In genomic region chr12:544941-545635, GRCh38 we compare ENCODE assay signal across 23 cellular contexts.
"Had no signal": no experiment of that assay in that cellular context is flagged by ENCODE, and none has a peak within 500 bp of the region (broad histone marks: within the 10 kb centered on the region; RNA-seq: fewer than 3 reads in every experiment).

No MANE protein-coding gene starts in this region.

- H3K4me3 Mint-ChIP-seq: activated naive CD8-positive, alpha-beta T cell; endodermal cell; natural killer cell; stimulated activated naive B cell treated with anti-CD40 and anti-IgM and Interleukin-4, amounts not matched to agents 10 μg/mL and 1 μg/mL and 100 μg/mL, for 72 hours; WTC11 had no signal

- H3K4me3 ChIP-seq: adrenal gland, breast epithelium, colonic mucosa, heart left ventricle, right lobe of liver, skin epidermis, transverse colon, uterus had no signal

- H3K27ac Mint-ChIP-seq: endodermal cell; natural killer cell; stimulated activated naive B cell treated with anti-CD40 and anti-IgM and Interleukin-4, amounts not matched to agents 10 μg/mL and 1 μg/mL and 100 μg/mL, for 72 hours; WTC11 had no signal

- H3K9ac ChIP-seq: parathyroid adenoma had no signal

- H3K9me3 ChIP-seq: adrenal gland, breast epithelium, colonic mucosa, heart left ventricle, right lobe of liver, transverse colon, uterus had no signal

- ATAC-seq: heart left ventricle; left ventricle myocardium superior; natural killer cell; right lobe of liver; stimulated activated naive B cell treated with anti-CD40 and anti-IgM and Interleukin-4, amounts not matched to agents 10 μg/mL and 1 μg/mL and 100 μg/mL, for 72 hours; WTC11 had no signal

- DNase-seq: activated gamma-delta T cell treated with Interleukin-2 at 50 U/mL for 16 hours; activated T-cell treated with anti-CD3 and anti-CD28 coated beads, Interleukin-2, amount 50 U/mL, for 1 hour; adrenal gland; colonic mucosa; endodermal cell; left ventricle myocardium superior; mammary epithelial cell; midbrain; natural killer cell; right lobe of liver; stimulated activated CD4-positive, alpha-beta T cell treated with anti-CD3 and anti-CD28 coated beads, Interleukin-2, amount 100 ng/mL, for 48 hours; stimulated activated CD8-positive, alpha-beta memory T cell treated with anti-CD3 and anti-CD28 coated beads, Interleukin-4, amount 100 ng/mL, for 48 hours; stimulated activated naive B cell treated with anti-CD40 and anti-IgM and Interleukin-4, amounts not matched to agents 10 μg/mL and 1 μg/mL and 100 μg/mL, for 72 hours; T-helper 9 cell; transverse colon; uterus had no signal

- H3K36me3 Mint-ChIP-seq: natural killer cell; stimulated activated naive B cell treated with anti-CD40 and anti-IgM and Interleukin-4, amounts not matched to agents 10 μg/mL and 1 μg/mL and 100 μg/mL, for 72 hours had no signal

- H3K36me3 ChIP-seq: adrenal gland, breast epithelium, colonic mucosa, heart left ventricle, right lobe of liver, transverse colon, uterus had no signal

- H2AFZ ChIP-seq: parathyroid adenoma had no signal

- H3K4me1 ChIP-seq: breast epithelium, right lobe of liver, uterus had no signal

- H3K27me3 ChIP-seq: adrenal gland, breast epithelium, colonic mucosa, uterus had no signal

- H3K79me2 ChIP-seq: parathyroid adenoma had no signal

- H3K27ac ChIP-seq: adrenal gland, breast epithelium, colonic mucosa, epithelial cell of prostate, heart left ventricle, parathyroid adenoma, right lobe of liver, transverse colon, uterus had no signal

- H3K9me3 Mint-ChIP-seq: natural killer cell; stimulated activated naive B cell treated with anti-CD40 and anti-IgM and Interleukin-4, amounts not matched to agents 10 μg/mL and 1 μg/mL and 100 μg/mL, for 72 hours; WTC11 had no signal
